In genomic region chr14:24241829-24242443, GRCh38 we compare ENCODE assay signal across 8 cellular contexts. TPM values are rescaled to one million over a fixed set of nuclear protein-coding genes. Genes with fewer than 3 reads are reported as not detected.
A peak's percentile ranks its signal among the peaks of the same experiment; 100 is the strongest.
DNase-seq lines count a peak whose midpoint lies in the region; ATAC-seq and TF ChIP-seq lines count a peak whose summit lies in the region.

No MANE protein-coding gene starts in this region.

- H3K27me3 Mint-ChIP-seq in GM23338 (ENCODE audit: insufficient read depth, low read depth, poor library complexity): peaks cover 17% of the 10 kb centered on the region
- no peaks in the 10 kb centered on the region for H3K27me3 Mint-ChIP-seq in type B pancreatic cell

- H2AFZ ChIP-seq in GM23338: peak overlapping the region; percentile 96

- H3K27ac Mint-ChIP-seq in GM23338: peak overlapping the region; percentile 99
- H3K27ac Mint-ChIP-seq in activated naive CD4-positive, alpha-beta T cell treated with anti-CD3 and anti-CD28 coated beads, Interleukin-2, amount 50 U/mL, for 72 hours: peak overlapping the region; percentile 92 to 99
- H3K27ac Mint-ChIP-seq in type B pancreatic cell: peak overlapping the region; percentile 100

- H3K4me3 Mint-ChIP-seq in GM23338: peak overlapping the region; percentile 97
- H3K4me3 Mint-ChIP-seq in type B pancreatic cell: peak overlapping the region; percentile 95

- 0 to 1% (median 0%) methylated on average over 31 to 39 of the region's 39 CpGs for WGBS in ovary, 3 donors

- H3K36me3 Mint-ChIP-seq in GM23338 (ENCODE audit: low read depth) (peaks cover 40% of the 10 kb centered on the region), type B pancreatic cell (peaks cover 17% of the 10 kb centered on the region)
- H3K36me3 Mint-ChIP-seq in activated naive CD4-positive, alpha-beta T cell treated with anti-CD3 and anti-CD28 coated beads, Interleukin-2, amount 50 U/mL, for 72 hours: peaks cover 20 to 37% of the 10 kb centered on the region in 2 donors

- H3K9me3 Mint-ChIP-seq in GM23338 (no peaks in the 10 kb centered on the region), type B pancreatic cell (no peaks in the 10 kb centered on the region)
- H3K9me3 Mint-ChIP-seq in activated naive CD4-positive, alpha-beta T cell treated with anti-CD3 and anti-CD28 coated beads, Interleukin-2, amount 50 U/mL, for 72 hours: no peaks in the 10 kb centered on the region

- H4K20me1 ChIP-seq in GM23338 (replicated peaks; ENCODE audit: insufficient read depth): no peaks in the 10 kb centered on the region; the same call in 1 of the 2 replicates

- H3K27ac ChIP-seq in GM23338 (ENCODE audit: low read depth): peak overlapping the region; percentile 89
- peak overlapping the region; percentile 94 for H3K27ac ChIP-seq in KOPT-K1 (ENCODE audit: low read depth, low read length, poor library complexity, severe bottlenecking)
- H3K27ac ChIP-seq in SJCRH30: peak overlapping the region; percentile 89
- H3K27ac ChIP-seq in ovary: peak overlapping the region; percentile 92 to 96

- H3K9me3 ChIP-seq in KOPT-K1 (ENCODE audit: insufficient read depth, low read length, poor library complexity, severe bottlenecking) (no peaks in the 10 kb centered on the region), SJCRH30 (replicated peaks) (no peaks in the 10 kb centered on the region), ovary (no peaks in the 10 kb centered on the region)

- peaks cover 9% of the 10 kb centered on the region; the same call in 1 of the 2 replicates for H3K36me3 ChIP-seq in GM23338 (ENCODE audit: insufficient read depth)
- peaks cover 45% of the 10 kb centered on the region for H3K36me3 ChIP-seq in KOPT-K1 (ENCODE audit: insufficient read depth, low read length)
- H3K36me3 ChIP-seq in SJCRH30: peaks cover 12% of the 10 kb centered on the region
- no peaks in the 10 kb centered on the region for H3K36me3 ChIP-seq in ovary

- peaks cover 3% of the 10 kb centered on the region; the same call in 1 of the 2 replicates for H3K27me3 ChIP-seq in GM23338 (ENCODE audit: insufficient read depth)
- H3K27me3 ChIP-seq in SJCRH30: no peaks in the 10 kb centered on the region
- H3K27me3 ChIP-seq in ovary: no peaks in the 10 kb centered on the region

- H3K4me3 ChIP-seq in GM23338 (peak overlapping the region; percentile 98), SJCRH30 (peak overlapping the region; percentile 68), ovary (peak overlapping the region; percentile 91)

- TF ChIP-seq CTCF in GM23338 (conservative IDR thresholded peaks at IDR 0.05; ENCODE audit: low read depth in 2 of 2) (peak; percentile 1 to 42; a peak in 1 of 4 replicates), ovary (IDR thresholded peaks at IDR 0.05) (peak; percentile 73 to 81 (median 79)), type B pancreatic cell (conservative IDR thresholded peaks at IDR 0.05) (peak; percentile 76)

- H3K4me1 Mint-ChIP-seq in GM23338 (peaks cover 8% of the 10 kb centered on the region), type B pancreatic cell (ENCODE audit: unreplicated experiment) (peaks cover 20% of the 10 kb centered on the region)

- TF ChIP-seq EP300 in ovary (IDR thresholded peaks at IDR 0.05): no peak

- in situ Hi-C loops in G401 (cut with HindIII; ENCODE audit: low sequenced_read_pairs): no loop called here

- H3K9me2 ChIP-seq in GM23338 (ENCODE audit: insufficient read depth): no peaks in the 10 kb centered on the region

- peaks cover 11% of the 10 kb centered on the region for H3F3A ChIP-seq in GM23338 (replicated peaks; ENCODE audit: low read depth)

- H3K4me1 ChIP-seq in GM23338 (ENCODE audit: insufficient read depth): peaks cover 10% of the 10 kb centered on the region
- no peaks in the 10 kb centered on the region for H3K4me1 ChIP-seq in SJCRH30
- peaks cover 7% of the 10 kb centered on the region for H3K4me1 ChIP-seq in ovary (ENCODE audit: insufficient read depth)

- ATAC-seq in GM23338: peak; percentile 90
- peak; percentile 84 to 87 for ATAC-seq in activated naive CD4-positive, alpha-beta T cell treated with anti-CD3 and anti-CD28 coated beads, Interleukin-2, amount 50 U/mL, for 72 hours

- intact Hi-C loops in head of caudate nucleus (cut with DNase I) (loop anchor here (5.0 kb wide), 2 partner anchors 55 to 200 kb away; partner anchors contain the start of genes DHRS1, NOP9 and SDR39U1), ovary (cut with DNase I) (loop anchor here in 3 of 4 donors (5.0 kb wide), 4 partner anchors 55 to 190 kb away; partner anchors contain the start of genes CIDEB (in 1 of the 3), DHRS1 (in 1 of the 3), LTB4R (in 1 of the 3) and LTB4R2 (in 1 of the 3))

- H3K4me2 ChIP-seq in GM23338: peak overlapping the region; percentile 77

- TF ChIP-seq POLR2A in ovary (IDR thresholded peaks at IDR 0.05): no peak

- 0 out of 2 replicates have a peak, but pooled peaks cover 2% of the 10 kb centered on the region for H3K79me2 ChIP-seq in GM23338 (replicated peaks; ENCODE audit: insufficient read depth)

- DNase-seq in G401 (ENCODE audit: low spot score): peak; percentile 95
- peak; percentile 97 for DNase-seq in GM23338 (ENCODE audit: low spot score)
- peak; percentile 96 for DNase-seq in SJCRH30
- peak in 1 of 2 donors; percentile 95 for DNase-seq in activated naive CD4-positive, alpha-beta T cell treated with anti-CD3 and anti-CD28 coated beads, Interleukin-2, amount 50 U/mL, for 72 hours (ENCODE audit: low spot score in 2 of 2)
- DNase-seq in head of caudate nucleus: peak in 41 of 42 donors; percentile 81 to 97 (median 93)
- DNase-seq in ovary: peak; percentile 93 to 94 (median 93)
- peak; percentile 93 for DNase-seq in type B pancreatic cell (ENCODE audit: extremely low spot score, unreplicated experiment)

TF ChIP-seq in GM23338, 12 proteins besides CTCF, POLR2A, EP300 and RAD21 (continues in another document):
- TF ChIP-seq CREB1 (CRISPR knock-in tag; IDR thresholded peaks at IDR 0.05; ENCODE audit: low read depth) (no peak), ZNF114 (CRISPR knock-in tag; IDR thresholded peaks at IDR 0.05) (no peak), JUNB (IDR thresholded peaks at IDR 0.05; ENCODE audit: unreplicated experiment) (no peak)
- TF ChIP-seq, protein P1, sequence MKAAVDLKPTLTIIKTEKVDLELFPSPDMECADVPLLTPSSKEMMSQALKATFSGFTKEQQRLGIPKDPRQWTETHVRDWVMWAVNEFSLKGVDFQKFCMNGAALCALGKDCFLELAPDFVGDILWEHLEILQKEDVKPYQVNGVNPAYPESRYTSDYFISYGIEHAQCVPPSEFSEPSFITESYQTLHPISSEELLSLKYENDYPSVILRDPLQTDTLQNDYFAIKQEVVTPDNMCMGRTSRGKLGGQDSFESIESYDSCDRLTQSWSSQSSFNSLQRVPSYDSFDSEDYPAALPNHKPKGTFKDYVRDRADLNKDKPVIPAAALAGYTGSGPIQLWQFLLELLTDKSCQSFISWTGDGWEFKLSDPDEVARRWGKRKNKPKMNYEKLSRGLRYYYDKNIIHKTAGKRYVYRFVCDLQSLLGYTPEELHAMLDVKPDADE (IDR thresholded peaks at IDR 0.05): no peak

RNA-seq across cellular contexts. Expression of gene TINF2, which starts 0.5 kb away (rescaled TPM):
- total RNA-seq in G401 (2014; rRNA removed; shearing (Covaris generic)): 38.1 and 63.0 TPM in 2 replicates
- total RNA-seq in GM23338 (2014; rRNA removed; shearing (Covaris generic)): 24.6 and 36.0 TPM in 2 replicates
- 22.0 and 24.1 TPM in 2 replicates for polyA plus RNA-seq in GM23338 (2016; fragmentation: Nextera tagmentation; extraction: Ambion mirVana)
- total RNA-seq in SJCRH30 (2014; rRNA removed; shearing (Covaris generic)): 22.8 and 24.5 TPM in 2 replicates
- total RNA-seq in activated naive CD4-positive, alpha-beta T cell treated with anti-CD3 and anti-CD28 coated beads, Interleukin-2, amount 50 U/mL, for 72 hours: 100 to 1,000 TPM in 1 of 2 donors, 10 to 100 TPM in 1; 80.0 to 101 TPM
- total RNA-seq in ovary: 10 to 100 TPM; 45.8 to 87.2 (median 58.5) TPM
- polyA plus RNA-seq in ovary: 10 to 100 TPM; 36.5 to 72.0 TPM
- total RNA-seq in type B pancreatic cell (ENCODE audit: low replicate concordance): 41.0 and 58.6 TPM in 2 replicates

RNA-seq across cellular contexts. Expression of gene GMPR2, which starts 9.2 kb away (rescaled TPM):
- 116 and 132 TPM in 2 replicates for total RNA-seq in G401 (2014; rRNA removed; shearing (Covaris generic))
- 60.6 and 67.0 TPM in 2 replicates for total RNA-seq in GM23338 (2014; rRNA removed; shearing (Covaris generic))
- polyA plus RNA-seq in GM23338 (2016; fragmentation: Nextera tagmentation; extraction: Ambion mirVana): 70.6 TPM in 2 replicates
- 45.8 and 54.1 TPM in 2 replicates for total RNA-seq in SJCRH30 (2014; rRNA removed; shearing (Covaris generic))
- 100 to 1,000 TPM in 1 of 2 donors, 10 to 100 TPM in 1; 62.6 to 106 TPM for total RNA-seq in activated naive CD4-positive, alpha-beta T cell treated with anti-CD3 and anti-CD28 coated beads, Interleukin-2, amount 50 U/mL, for 72 hours
- total RNA-seq in ovary: 10 to 100 TPM; 46.2 to 64.7 (median 57.7) TPM
- 10 to 100 TPM; 66.3 to 85.7 TPM for polyA plus RNA-seq in ovary
- total RNA-seq in type B pancreatic cell (ENCODE audit: low replicate concordance): 53.6 and 66.6 TPM in 2 replicates

RNA-seq across cellular contexts. Expression of gene NEDD8, which starts 9.8 kb away (rescaled TPM):
- 168 and 186 TPM in 2 replicates for total RNA-seq in G401 (2014; rRNA removed; shearing (Covaris generic))
- total RNA-seq in GM23338 (2014; rRNA removed; shearing (Covaris generic)): 130 and 172 TPM in 2 replicates
- polyA plus RNA-seq in GM23338 (2016; fragmentation: Nextera tagmentation; extraction: Ambion mirVana) (401 and 418 TPM in 2 replicates), ovary (100 to 1,000 TPM; 180 to 301 TPM)
- 296 and 300 TPM in 2 replicates for total RNA-seq in SJCRH30 (2014; rRNA removed; shearing (Covaris generic))
- total RNA-seq in activated naive CD4-positive, alpha-beta T cell treated with anti-CD3 and anti-CD28 coated beads, Interleukin-2, amount 50 U/mL, for 72 hours: 100 to 1,000 TPM; 172 to 210 TPM
- total RNA-seq in ovary (100 to 1,000 TPM in 6 of 7 donors, 10 to 100 TPM in 1; 69.7 to 155 (median 124) TPM), type B pancreatic cell (ENCODE audit: low replicate concordance) (158 and 161 TPM in 2 replicates)

RNA-seq across cellular contexts. Expression of gene TGM1, which starts 21.0 kb away (rescaled TPM):
- total RNA-seq in G401 (2014; rRNA removed; shearing (Covaris generic)): 0.10 TPM in 1 of 2 replicates, not detected in the other
- 0.39 and 0.63 TPM in 2 replicates for total RNA-seq in GM23338 (2014; rRNA removed; shearing (Covaris generic))
- polyA plus RNA-seq in GM23338 (2016; fragmentation: Nextera tagmentation; extraction: Ambion mirVana): 0.31 and 0.42 TPM in 2 replicates
- 0.05 and 0.20 TPM in 2 replicates for total RNA-seq in SJCRH30 (2014; rRNA removed; shearing (Covaris generic))
- 10 to 100 TPM in 1 of 2 donors, 1 to 10 TPM in 1; 7.9 to 31.6 TPM for total RNA-seq in activated naive CD4-positive, alpha-beta T cell treated with anti-CD3 and anti-CD28 coated beads, Interleukin-2, amount 50 U/mL, for 72 hours
- 100 to 1,000 TPM in 1 of 7 donors, 1 to 10 TPM in 6; 3.1 to 152 (median 8.0) TPM for total RNA-seq in ovary
- polyA plus RNA-seq in ovary: 1 to 10 TPM; 1.1 to 1.7 TPM
- 10.1 and 16.6 TPM in 2 replicates for total RNA-seq in type B pancreatic cell (ENCODE audit: low replicate concordance)

RNA-seq across cellular contexts. Expression of gene MDP1, which starts 26.1 kb away (rescaled TPM):
- total RNA-seq in G401 (2014; rRNA removed; shearing (Covaris generic)): 16.6 and 16.9 TPM in 2 replicates
- total RNA-seq in GM23338 (2014; rRNA removed; shearing (Covaris generic)): 9.6 and 9.8 TPM in 2 replicates
- polyA plus RNA-seq in GM23338 (2016; fragmentation: Nextera tagmentation; extraction: Ambion mirVana) (24.7 and 31.1 TPM in 2 replicates), ovary (10 to 100 TPM; 19.4 to 32.6 TPM)
- total RNA-seq in SJCRH30 (2014; rRNA removed; shearing (Covaris generic)): 16.9 and 27.7 TPM in 2 replicates
- total RNA-seq in activated naive CD4-positive, alpha-beta T cell treated with anti-CD3 and anti-CD28 coated beads, Interleukin-2, amount 50 U/mL, for 72 hours: 1 to 10 TPM; 5.5 to 7.4 TPM
- total RNA-seq in ovary (10 to 100 TPM; 15.5 to 27.7 (median 18.1) TPM), type B pancreatic cell (ENCODE audit: low replicate concordance) (16.9 and 22.6 TPM in 2 replicates)

Comparison
In these comparisons a context has a peak if more than half of its experiments do, and no peak if none do; other contexts are left out.
1. CTCF ChIP-seq: peak in every context shown above with its lines; median percentile 79 in ovary; 76 in type B pancreatic cell; 22 in GM23338.